8 cellular contexts compared by ENCODE assay signal in the genomic region with DNA sequence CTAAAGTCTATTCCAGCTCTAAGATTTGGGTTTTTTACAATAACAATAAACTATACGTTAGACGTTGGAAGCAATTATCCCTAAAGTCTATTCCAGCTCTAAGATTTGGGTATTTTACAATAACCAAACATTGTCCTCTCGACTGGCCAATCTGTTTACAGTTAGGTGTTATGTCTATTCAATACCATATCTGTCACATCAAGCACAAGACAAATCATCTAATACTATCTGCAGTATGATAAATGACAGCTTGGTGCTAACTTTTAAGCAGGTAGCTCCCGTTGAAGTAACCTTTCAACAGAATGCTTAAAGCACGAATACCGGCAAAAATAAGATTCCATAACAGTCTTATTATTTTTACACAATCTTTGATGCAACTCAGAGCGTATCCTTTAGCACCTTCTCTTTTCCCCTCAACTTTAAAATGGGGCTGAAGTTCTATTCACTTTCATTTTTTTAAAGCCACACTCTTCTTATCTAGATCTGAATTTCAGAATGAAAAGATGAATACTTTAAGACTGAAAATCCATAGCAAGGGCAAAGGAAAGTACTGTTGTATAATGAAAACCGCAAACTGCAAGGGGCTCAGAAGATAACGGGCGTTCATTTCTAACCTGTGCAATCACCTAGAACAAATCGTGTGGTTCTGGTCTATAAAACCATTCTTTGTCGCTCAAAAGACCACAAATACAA. TPM values are rescaled to one million over a fixed set of nuclear protein-coding genes. Genes with fewer than 3 reads are reported as not detected.
DNase-seq lines count a peak whose midpoint lies in the region; ATAC-seq lines count a peak whose summit lies in the region.

No MANE protein-coding gene starts in this region.

- no peaks in the 10 kb centered on the region for H3K9me3 ChIP-seq in CD8-positive, alpha-beta memory T cell (ENCODE audit: low read length)
- no peaks in the 10 kb centered on the region for H3K9me3 ChIP-seq in Karpas-422 (ENCODE audit: low read length)

- H3K27me3 Mint-ChIP-seq in CD8-positive, alpha-beta memory T cell: peaks cover 0 to 11% of the 10 kb centered on the region in 2 donors
- H3K27me3 Mint-ChIP-seq in naive thymus-derived CD8-positive, alpha-beta T cell: peaks cover 0 to 3% (median 0%) of the 10 kb centered on the region in 5 donors

- H3K36me3 ChIP-seq in CD8-positive, alpha-beta memory T cell (ENCODE audit: insufficient read depth, low read length): peaks cover 6% of the 10 kb centered on the region
- peaks cover 17% of the 10 kb centered on the region for H3K36me3 ChIP-seq in Karpas-422 (ENCODE audit: insufficient read depth, low read length)

- H3K4me1 ChIP-seq in CD8-positive, alpha-beta memory T cell (ENCODE audit: insufficient read depth, low read length): peaks cover 31% of the 10 kb centered on the region
- H3K4me1 ChIP-seq in Karpas-422 (ENCODE audit: low read length): peaks cover 31% of the 10 kb centered on the region

- intact Hi-C loops in posterior vena cava (cut with DNase I): loop anchor here in 1 of 2 donors (5.0 to 10.0 kb wide), 2 partner anchors 52 to 260 kb away; partner anchors contain the start of gene PPIA

- peaks cover 0 to 34% (median 5%) of the 10 kb centered on the region in 3 donors for H3K36me3 Mint-ChIP-seq in CD8-positive, alpha-beta memory T cell
- H3K36me3 Mint-ChIP-seq in naive thymus-derived CD8-positive, alpha-beta T cell: peaks cover 0 to 14% (median 0%) of the 10 kb centered on the region in 3 donors

- H3K9me2 ChIP-seq in Karpas-422 (replicated peaks; ENCODE audit: insufficient read depth, low read length): no peaks in the 10 kb centered on the region

- peak overlapping the region; percentile 89 to 97 (median 96) for H3K4me3 Mint-ChIP-seq in CD8-positive, alpha-beta memory T cell
- peak overlapping the region; percentile 87 to 98 (median 94) for H3K4me3 Mint-ChIP-seq in naive thymus-derived CD8-positive, alpha-beta T cell

- H3K4me1 Mint-ChIP-seq in CD8-positive, alpha-beta memory T cell: peaks cover 40 to 43% (median 42%) of the 10 kb centered on the region in 3 donors
- H3K4me1 Mint-ChIP-seq in naive thymus-derived CD8-positive, alpha-beta T cell: peaks cover 18 to 53% (median 43%) of the 10 kb centered on the region in 4 donors

- peak overlapping the region; percentile 97 for H3K27ac ChIP-seq in CD8-positive, alpha-beta memory T cell (ENCODE audit: low read depth, low read length)
- H3K27ac ChIP-seq in Karpas-422 (ENCODE audit: low read length): peak overlapping the region; percentile 86

- CTCF ChIA-PET in CD8-positive, alpha-beta memory T cell (lab: Charles Lee): interaction anchor here (0.6 to 5.1 kb wide), 28 partner anchors 9 to 289 kb away, joined by 3 to 28 read pairs (median 5); partner anchors contain the start of genes OGDH and TMED4

- DNase-seq in CD8-positive, alpha-beta memory T cell: no peak
- peak; percentile 50 for DNase-seq in Karpas-422
- DNase-seq in cerebellar cortex (ENCODE audit: low spot score): peak; percentile 21
- no peak for DNase-seq in naive thymus-derived CD8-positive, alpha-beta T cell
- no peak for DNase-seq in NCI-H345 treated with DMSO at 0.1 percent for 48 hours (lab: John Stamatoyannopoulos, UW; ENCODE audit: unreplicated experiment)
- DNase-seq in OCI-M2 (lab: John Stamatoyannopoulos, UW; ENCODE audit: unreplicated experiment): no peak
- no peak for DNase-seq in NCI-H1694 (lab: John Stamatoyannopoulos, UW)
- DNase-seq in posterior vena cava (ENCODE audit: low spot score): no peak

- H3K4me3 ChIP-seq in CD8-positive, alpha-beta memory T cell (ENCODE audit: low read length): peak overlapping the region; percentile 86
- H3K4me3 ChIP-seq in Karpas-422 (ENCODE audit: low read length): peak overlapping the region; percentile 82

- no peaks in the 10 kb centered on the region for H3K27me3 ChIP-seq in CD8-positive, alpha-beta memory T cell (ENCODE audit: insufficient read depth, low read length, poor library complexity, severe bottlenecking)
- H3K27me3 ChIP-seq in Karpas-422 (ENCODE audit: low read length): no peaks in the 10 kb centered on the region

- peak overlapping the region; percentile 76 for H3K4me2 ChIP-seq in Karpas-422 (ENCODE audit: low read depth, low read length, poor library complexity, severe bottlenecking)

- peak overlapping the region; percentile 86 for H3K9ac ChIP-seq in Karpas-422 (ENCODE audit: low read length)

- peaks cover 54% of the 10 kb centered on the region for H3K79me2 ChIP-seq in Karpas-422 (ENCODE audit: low read length)

- H3K9me3 Mint-ChIP-seq in CD8-positive, alpha-beta memory T cell: peaks cover 0 to 2% (median 0%) of the 10 kb centered on the region in 5 donors
- peaks cover 0 to 5% (median 0%) of the 10 kb centered on the region in 9 donors for H3K9me3 Mint-ChIP-seq in naive thymus-derived CD8-positive, alpha-beta T cell

- peak; percentile 40 to 48 for ATAC-seq in naive thymus-derived CD8-positive, alpha-beta T cell

- POLR2A ChIA-PET in CD8-positive, alpha-beta memory T cell (lab: Charles Lee): interaction anchor here (0.6 to 4.7 kb wide), 14 partner anchors 20 to 275 kb away, joined by 3 to 40 read pairs (median 6); partner anchors contain the start of genes DDX56, OGDH, PPIA and PURB
- POLR2A ChIA-PET in naive thymus-derived CD8-positive, alpha-beta T cell (lab: Charles Lee): interaction anchor here (0.7 to 3.7 kb wide), 27 partner anchors 9 to 386 kb away, joined by 3 to 37 read pairs (median 7); partner anchors contain the start of genes DDX56, NUDCD3, OGDH and PPIA

- peak overlapping the region; percentile 97 to 100 (median 99) for H3K27ac Mint-ChIP-seq in CD8-positive, alpha-beta memory T cell
- H3K27ac Mint-ChIP-seq in naive thymus-derived CD8-positive, alpha-beta T cell: peak overlapping the region; percentile 94 to 99 (median 98)

- peaks cover 11% of the 10 kb centered on the region; the same call in 1 of the 2 replicates for H4K20me1 ChIP-seq in Karpas-422 (ENCODE audit: insufficient read depth, low read depth, low read length)

- no peak overlapping the region for H2AFZ ChIP-seq in Karpas-422 (ENCODE audit: low read length)

RNA-seq across cellular contexts. Expression of gene H2AZ2, which starts 0.9 kb away (rescaled TPM):
- total RNA-seq in CD8-positive, alpha-beta memory T cell: 100 to 1,000 TPM; 243 to 244 TPM
- polyA plus RNA-seq in CD8-positive, alpha-beta memory T cell: 273 TPM
- 188 and 202 TPM in 2 replicates for total RNA-seq in Karpas-422 (2014; rRNA removed; shearing (Covaris generic); ENCODE audit: low replicate concordance)
- total RNA-seq in naive thymus-derived CD8-positive, alpha-beta T cell: 100 to 1,000 TPM; 156 to 164 TPM
- 100 to 1,000 TPM; 236 to 254 (median 247) TPM for polyA plus RNA-seq in naive thymus-derived CD8-positive, alpha-beta T cell
- 100 to 1,000 TPM; 122 to 127 TPM for total RNA-seq in posterior vena cava

RNA-seq across cellular contexts. Expression of gene PURB, which starts 38.4 kb away (rescaled TPM):
- total RNA-seq in CD8-positive, alpha-beta memory T cell: 10 to 100 TPM; 45.0 to 45.1 TPM
- 3.2 TPM for polyA plus RNA-seq in CD8-positive, alpha-beta memory T cell
- total RNA-seq in Karpas-422 (2014; rRNA removed; shearing (Covaris generic); ENCODE audit: low replicate concordance): 7.3 and 11.8 TPM in 2 replicates
- 10 to 100 TPM; 28.1 TPM for total RNA-seq in naive thymus-derived CD8-positive, alpha-beta T cell
- polyA plus RNA-seq in naive thymus-derived CD8-positive, alpha-beta T cell: 1 to 10 TPM; 2.0 to 3.2 (median 2.6) TPM
- total RNA-seq in posterior vena cava: 10 to 100 TPM; 27.7 to 42.5 TPM

RNA-seq across cellular contexts. Expression of gene PPIA, which starts 50.5 kb away (rescaled TPM):
- 1,000 to 10,000 TPM; 3,369 to 3,448 TPM for total RNA-seq in CD8-positive, alpha-beta memory T cell
- polyA plus RNA-seq in CD8-positive, alpha-beta memory T cell: 3,693 TPM
- total RNA-seq in Karpas-422 (2014; rRNA removed; shearing (Covaris generic); ENCODE audit: low replicate concordance): 2,370 and 3,564 TPM in 2 replicates
- 100 to 1,000 TPM; 673 to 688 TPM for total RNA-seq in naive thymus-derived CD8-positive, alpha-beta T cell
- polyA plus RNA-seq in naive thymus-derived CD8-positive, alpha-beta T cell: 1,000 to 10,000 TPM; 3,578 to 3,931 (median 3,619) TPM
- 1,000 to 10,000 TPM in 1 of 2 donors, 100 to 1,000 TPM in 1; 961 to 1,030 TPM for total RNA-seq in posterior vena cava

Comparison
In these comparisons a context has a peak if more than half of its experiments do, and no peak if none do; other contexts are left out.
1. DNase-seq: peak in Karpas-422 (single experiment) and cerebellar cortex (single experiment); none in CD8-positive, alpha-beta memory T cell (0 of 5), naive thymus-derived CD8-positive, alpha-beta T cell (0 of 10), NCI-H345 treated with DMSO at 0.1 percent for 48 hours (single experiment), OCI-M2 (single experiment), NCI-H1694 (single experiment) and posterior vena cava (single experiment).